ENCODE assay signal across 19 cellular contexts in genomic region chr14:49420201-49420600, GRCh38.
DNase-seq lines count a peak whose midpoint lies in the region; ATAC-seq and TF ChIP-seq lines count a peak whose summit lies in the region.
"Had no signal": no experiment of that assay in that cellular context is flagged by ENCODE, and none has a peak within 500 bp of the region (broad histone marks: within the 10 kb centered on the region; RNA-seq: fewer than 3 reads in every experiment).

No MANE protein-coding gene starts in this region.

- peaks cover 30% of the 10 kb centered on the region for H3K4me1 Mint-ChIP-seq in activated CD4-positive, alpha-beta memory T cell treated with anti-CD3 and anti-CD28 coated beads for 36 hours (ENCODE audit: low read depth)
- no peaks in the 10 kb centered on the region for H3K4me1 Mint-ChIP-seq in activated CD4-positive, alpha-beta memory T cell treated with anti-CD3 and anti-CD28 coated beads, Interleukin-2, amount 10 ng/mL, durations not matched to agents 7 days and 5 days
- no peaks in the 10 kb centered on the region for H3K4me1 Mint-ChIP-seq in chondrocyte (ENCODE audit: low read depth)
- H3K4me1 Mint-ChIP-seq: CD4-positive, CD25-positive, alpha-beta regulatory T cell; nephron had no signal

- H3K36me3 Mint-ChIP-seq in activated CD4-positive, alpha-beta memory T cell treated with anti-CD3 and anti-CD28 coated beads for 36 hours, result no peaks in the 10 kb centered on the region
- no peaks in the 10 kb centered on the region for H3K36me3 Mint-ChIP-seq in activated CD4-positive, alpha-beta memory T cell treated with anti-CD3 and anti-CD28 coated beads, Interleukin-2, amount 10 ng/mL, durations not matched to agents 7 days and 5 days (ENCODE audit: low read depth)
- no peaks in the 10 kb centered on the region for H3K36me3 Mint-ChIP-seq in chondrocyte (ENCODE audit: low read depth)
- H3K36me3 Mint-ChIP-seq: CD4-positive, CD25-positive, alpha-beta regulatory T cell had no signal

- POLR2A ChIA-PET in activated CD4-positive, alpha-beta memory T cell treated with anti-CD3 and anti-CD28 coated beads for 36 hours (lab: Charles Lee), result interaction anchor here (0.7 to 1.0 kb wide), 2 partner anchors 62 to 64 kb away, joined by 3 to 4 read pairs; no protein-coding TSS in a partner anchor
- POLR2A ChIA-PET in activated CD4-positive, alpha-beta memory T cell treated with anti-CD3 and anti-CD28 coated beads, Interleukin-2, amount 10 ng/mL, durations not matched to agents 7 days and 5 days (lab: Charles Lee), result interaction anchor here (0.6 kb wide), 1 partner anchor 414 kb away, joined by 3 read pairs; no protein-coding TSS in a partner anchor

- H3K4me3 Mint-ChIP-seq in activated CD4-positive, alpha-beta memory T cell treated with anti-CD3 and anti-CD28 coated beads for 36 hours, result peak overlapping the region; percentile 20
- H3K4me3 Mint-ChIP-seq in activated CD4-positive, alpha-beta memory T cell treated with anti-CD3 and anti-CD28 coated beads, Interleukin-2, amount 10 ng/mL, durations not matched to agents 7 days and 5 days, result no peak overlapping the region
- no peak overlapping the region for H3K4me3 Mint-ChIP-seq in chondrocyte (ENCODE audit: unreplicated experiment)
- H3K4me3 Mint-ChIP-seq: CD4-positive, CD25-positive, alpha-beta regulatory T cell; GM23338; nephron had no signal

- intact Hi-C loops in activated CD4-positive, alpha-beta memory T cell treated with anti-CD3 and anti-CD28 coated beads for 36 hours (cut with micrococcal nuclease), result loop anchor here (1.0 kb wide), 1 partner anchor 15 kb away; no protein-coding TSS in a partner anchor

- H3K27ac Mint-ChIP-seq in activated CD4-positive, alpha-beta memory T cell treated with anti-CD3 and anti-CD28 coated beads for 36 hours, result peak overlapping the region; percentile 76
- no peak overlapping the region for H3K27ac Mint-ChIP-seq in activated CD4-positive, alpha-beta memory T cell treated with anti-CD3 and anti-CD28 coated beads, Interleukin-2, amount 10 ng/mL, durations not matched to agents 7 days and 5 days
- H3K27ac Mint-ChIP-seq in chondrocyte (ENCODE audit: unreplicated experiment), result no peak overlapping the region
- H3K27ac Mint-ChIP-seq: CD4-positive, CD25-positive, alpha-beta regulatory T cell; GM23338; nephron had no signal

- CTCF ChIA-PET in activated CD4-positive, alpha-beta memory T cell treated with anti-CD3 and anti-CD28 coated beads for 36 hours (lab: Charles Lee), result interaction anchor here (0.6 to 1.3 kb wide), 4 partner anchors 15 to 944 kb away, joined by 3 to 4 read pairs (median 4); partner anchors contain the start of gene RPS29
- CTCF ChIA-PET in activated CD4-positive, alpha-beta memory T cell treated with anti-CD3 and anti-CD28 coated beads, Interleukin-2, amount 10 ng/mL, durations not matched to agents 7 days and 5 days (lab: Charles Lee), result no interaction called here

- no peak overlapping the region for H3K4me3 ChIP-seq in foreskin fibroblast (ENCODE audit: low read depth in 1 of 2, low read length in 2 of 2)
- H3K4me3 ChIP-seq: adrenal gland, gastrocnemius medialis, GM23338, lung had no signal

- DNase-seq in activated CD4-positive, alpha-beta memory T cell treated with anti-CD3 and anti-CD28 coated beads for 36 hours, result peak; percentile 64
- no peak for DNase-seq in activated CD4-positive, alpha-beta memory T cell treated with anti-CD3 and anti-CD28 coated beads, Interleukin-2, amount 10 ng/mL, durations not matched to agents 7 days and 5 days
- peak; percentile 4 to 13 for DNase-seq in stimulated activated CD4-positive, alpha-beta T cell treated with anti-CD3 and anti-CD28 coated beads, Interleukin-2, amount 100 ng/mL, for 48 hours
- no peak for DNase-seq in pons (ENCODE audit: low spot score)
- DNase-seq in foreskin fibroblast, result no peak
- DNase-seq in chondrocyte (ENCODE audit: low spot score), result no peak
- DNase-seq: adrenal gland; CD4-positive, CD25-positive, alpha-beta regulatory T cell; DMS79; gastrocnemius medialis; NCI-H1105; SHP77; T-helper 9 cell; trophoblast cell had no signal

- peaks cover 39% of the 10 kb centered on the region for H3K27me3 Mint-ChIP-seq in activated CD4-positive, alpha-beta memory T cell treated with anti-CD3 and anti-CD28 coated beads for 36 hours
- peaks cover 4% of the 10 kb centered on the region for H3K27me3 Mint-ChIP-seq in activated CD4-positive, alpha-beta memory T cell treated with anti-CD3 and anti-CD28 coated beads, Interleukin-2, amount 10 ng/mL, durations not matched to agents 7 days and 5 days
- H3K27me3 Mint-ChIP-seq in chondrocyte (ENCODE audit: low read depth), result peaks cover 27% of the 10 kb centered on the region

- ATAC-seq in GM19455 (IDR thresholded peaks at IDR 0.05; ENCODE audit: unreplicated experiment), result peak; percentile 57
- ATAC-seq in HG03378 (IDR thresholded peaks at IDR 0.05; ENCODE audit: unreplicated experiment), result peak; percentile 54
- ATAC-seq: gastrocnemius medialis, GM23338 had no signal

- peaks cover 2% of the 10 kb centered on the region for H3K9me3 Mint-ChIP-seq in activated CD4-positive, alpha-beta memory T cell treated with anti-CD3 and anti-CD28 coated beads for 36 hours
- no peaks in the 10 kb centered on the region for H3K9me3 Mint-ChIP-seq in activated CD4-positive, alpha-beta memory T cell treated with anti-CD3 and anti-CD28 coated beads, Interleukin-2, amount 10 ng/mL, durations not matched to agents 7 days and 5 days
- no peaks in the 10 kb centered on the region for H3K9me3 Mint-ChIP-seq in chondrocyte (ENCODE audit: low read depth)
- H3K9me3 Mint-ChIP-seq: GM23338, nephron had no signal

- TF ChIP-seq CTCF in foreskin fibroblast (IDR thresholded peaks at IDR 0.05; ENCODE audit: low read depth, low read length) (no peak), chondrocyte (IDR thresholded peaks at IDR 0.05) (no peak)

Comparison
In these comparisons a context has a peak if more than half of its experiments do, and no peak if none do; other contexts are left out.
1. DNase-seq: peak in activated CD4-positive, alpha-beta memory T cell treated with anti-CD3 and anti-CD28 coated beads for 36 hours (single experiment) and stimulated activated CD4-positive, alpha-beta T cell treated with anti-CD3 and anti-CD28 coated beads, Interleukin-2, amount 100 ng/mL, for 48 hours (2 of 2); none in activated CD4-positive, alpha-beta memory T cell treated with anti-CD3 and anti-CD28 coated beads, Interleukin-2, amount 10 ng/mL, durations not matched to agents 7 days and 5 days (single experiment), pons (single experiment), foreskin fibroblast (0 of 2) and chondrocyte (single experiment).